In the genomic region with DNA sequence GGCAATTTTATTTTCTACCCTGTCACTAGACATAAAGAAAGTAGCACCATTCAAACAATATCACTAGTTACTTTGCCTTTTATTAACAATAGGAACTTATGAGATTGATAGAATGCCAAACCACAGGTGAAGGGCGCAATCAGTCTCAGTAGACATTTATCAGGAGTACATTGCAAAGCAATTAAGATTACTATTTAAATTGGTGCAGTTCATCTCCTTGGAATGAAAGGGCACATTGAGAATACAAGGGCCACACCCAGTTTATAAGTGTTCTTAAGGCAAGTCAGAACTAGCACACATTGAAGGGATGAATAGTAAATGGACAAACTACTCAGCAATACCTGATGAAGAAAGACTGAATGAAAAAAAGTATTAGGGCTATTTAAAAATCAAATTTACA, we compare ENCODE assay signal across 18 cellular contexts.
"Had no signal": no experiment of that assay in that cellular context is flagged by ENCODE, and none has a peak within 500 bp of the region (broad histone marks: within the 10 kb centered on the region; RNA-seq: fewer than 3 reads in every experiment).

No MANE protein-coding gene starts in this region.

- H3K36me3 ChIP-seq: gastroesophageal sphincter, heart right ventricle, sigmoid colon, thyroid gland had no signal

- H3K27ac ChIP-seq: gastroesophageal sphincter, heart right ventricle, parathyroid adenoma, sigmoid colon, thyroid gland had no signal

- ATAC-seq: activated CD8-positive, alpha-beta T cell treated with anti-CD3 and anti-CD28 coated beads for 36 hours; activated naive CD4-positive, alpha-beta T cell treated with anti-CD3 and anti-CD28 coated beads, Interleukin-2, amount 50 U/mL, for 72 hours; activated T-cell treated with anti-CD3 and anti-CD28 coated beads, Interleukin-2, amount 50 U/mL, for 72 hours; gastroesophageal sphincter; heart right ventricle; naive thymus-derived CD4-positive, alpha-beta T cell; stimulated activated naive B cell treated with anti-CD40 and anti-IgM and Interleukin-4, amounts not matched to agents 10 μg/mL and 1 μg/mL and 100 μg/mL, for 72 hours had no signal

- FAIRE-seq: endothelial cell of umbilical vein had no signal

- H3K27me3 ChIP-seq: gastroesophageal sphincter, heart right ventricle, sigmoid colon, thyroid gland had no signal

- H3K4me3 ChIP-seq: gastroesophageal sphincter, heart right ventricle, sigmoid colon, thyroid gland had no signal

- H3K27ac Mint-ChIP-seq: activated B cell treated with CpG ODN at 0.5 μM for 24 hours; activated CD8-positive, alpha-beta T cell treated with anti-CD3 and anti-CD28 coated beads for 36 hours; activated naive CD4-positive, alpha-beta T cell treated with anti-CD3 and anti-CD28 coated beads, Interleukin-2, amount 50 U/mL, for 72 hours; activated T-cell treated with anti-CD3 and anti-CD28 coated beads, Interleukin-2, amount 50 U/mL, for 72 hours; naive thymus-derived CD4-positive, alpha-beta T cell; stimulated activated naive B cell treated with anti-CD40 and anti-IgM and Interleukin-4, amounts not matched to agents 10 μg/mL and 1 μg/mL and 100 μg/mL, for 72 hours had no signal

- H3K9me3 ChIP-seq: thyroid gland had no signal

- H3K4me1 ChIP-seq: gastroesophageal sphincter, heart right ventricle, parathyroid adenoma, thyroid gland had no signal

- H3K4me1 Mint-ChIP-seq: activated B cell treated with CpG ODN at 0.5 μM for 24 hours; brain; naive thymus-derived CD4-positive, alpha-beta T cell had no signal

- DNase-seq: activated B cell treated with CpG ODN at 0.5 μM for 24 hours; activated CD4-positive, alpha-beta T cell treated with anti-CD3 and anti-CD28 coated beads for 48 hours; activated CD8-positive, alpha-beta T cell treated with anti-CD3 and anti-CD28 coated beads for 36 hours; activated gamma-delta T cell; activated T-cell treated with anti-CD3 and anti-CD28 coated beads, Interleukin-2, amount 50 U/mL, for 72 hours; cerebellar nuclear complex; effector CD8-positive, alpha-beta T cell; heart right ventricle; naive thymus-derived CD4-positive, alpha-beta T cell; sigmoid colon; stimulated activated CD4-positive, alpha-beta T cell treated with anti-CD3 and anti-CD28 coated beads, Interleukin-12 subunit alpha, Interleukin-12 subunit beta, amount 100 ng/mL, for 4 hours; stimulated activated naive B cell treated with anti-CD40 and anti-IgM and Interleukin-4, amounts not matched to agents 10 μg/mL and 1 μg/mL and 100 μg/mL, for 72 hours; thyroid gland had no signal

- H3K36me3 Mint-ChIP-seq: activated naive CD4-positive, alpha-beta T cell treated with anti-CD3 and anti-CD28 coated beads, Interleukin-2, amount 50 U/mL, for 72 hours; brain; stimulated activated naive B cell treated with anti-CD40 and anti-IgM and Interleukin-4, amounts not matched to agents 10 μg/mL and 1 μg/mL and 100 μg/mL, for 72 hours had no signal

- H3K27me3 Mint-ChIP-seq: activated B cell treated with CpG ODN at 0.5 μM for 24 hours; activated CD8-positive, alpha-beta T cell treated with anti-CD3 and anti-CD28 coated beads for 36 hours; naive thymus-derived CD4-positive, alpha-beta T cell; stimulated activated naive B cell treated with anti-CD40 and anti-IgM and Interleukin-4, amounts not matched to agents 10 μg/mL and 1 μg/mL and 100 μg/mL, for 72 hours had no signal

- H3K4me3 Mint-ChIP-seq: activated B cell treated with CpG ODN at 0.5 μM for 24 hours; activated CD8-positive, alpha-beta T cell treated with anti-CD3 and anti-CD28 coated beads for 36 hours; activated T-cell treated with anti-CD3 and anti-CD28 coated beads, Interleukin-2, amount 50 U/mL, for 72 hours; brain; naive thymus-derived CD4-positive, alpha-beta T cell; stimulated activated naive B cell treated with anti-CD40 and anti-IgM and Interleukin-4, amounts not matched to agents 10 μg/mL and 1 μg/mL and 100 μg/mL, for 72 hours had no signal
